8 cellular contexts compared by ENCODE assay signal in genomic region chr7:93890464-93891068, GRCh38. TPM values are rescaled to one million over a fixed set of nuclear protein-coding genes. Genes with fewer than 3 reads are reported as not detected.
A peak's percentile ranks its signal among the peaks of the same experiment; 100 is the strongest.
DNase-seq lines count a peak whose midpoint lies in the region; ATAC-seq and TF ChIP-seq lines count a peak whose summit lies in the region.

TFPI2 (minus strand) TSS chr7:93890753; CDS start chr7:93890678, 75 bp downstream.

- H3K79me2 ChIP-seq in trophoblast cell (ENCODE audit: control insufficient read depth, insufficient read depth, low read length, poor library complexity) = no peaks in the 10 kb centered on the region

- H3K9me3 Mint-ChIP-seq in activated CD8-positive, alpha-beta memory T cell treated with anti-CD3 and anti-CD28 coated beads, Interleukin-2, amount 10 ng/mL, durations not matched to agents 7 days and 5 days (ENCODE audit: low read depth) = no peaks in the 10 kb centered on the region

- H3K4me3 Mint-ChIP-seq in activated CD8-positive, alpha-beta memory T cell treated with anti-CD3 and anti-CD28 coated beads, Interleukin-2, amount 10 ng/mL, durations not matched to agents 7 days and 5 days = peak within 1 kb of the TSS; percentile 57

- H3K4me1 Mint-ChIP-seq in activated CD8-positive, alpha-beta memory T cell treated with anti-CD3 and anti-CD28 coated beads, Interleukin-2, amount 10 ng/mL, durations not matched to agents 7 days and 5 days = peaks cover 8% of the 10 kb centered on the region

- no peak within 1 kb of the TSS for H2AK5ac ChIP-seq in trophoblast cell (ENCODE audit: low read length)

- H2BK120ac ChIP-seq in trophoblast cell (ENCODE audit: insufficient read depth, low read length, poor library complexity) = no peak within 1 kb of the TSS

- H3K36me3 Mint-ChIP-seq in activated CD8-positive, alpha-beta memory T cell treated with anti-CD3 and anti-CD28 coated beads, Interleukin-2, amount 10 ng/mL, durations not matched to agents 7 days and 5 days = no peaks in the 10 kb centered on the region

- no peak within 1 kb of the TSS for H3K23ac ChIP-seq in trophoblast cell (ENCODE audit: low read length)

- H3K36me3 ChIP-seq in cardiac muscle cell = no peaks in the 10 kb centered on the region
- H3K36me3 ChIP-seq in trophoblast cell (ENCODE audit: control insufficient read depth in 1 of 2, insufficient read depth in 2 of 2, low read length in 2 of 2) = no peaks in the 10 kb centered on the region

- peaks cover 65% of the 10 kb centered on the region for H3K27me3 Mint-ChIP-seq in activated CD8-positive, alpha-beta memory T cell treated with anti-CD3 and anti-CD28 coated beads, Interleukin-2, amount 10 ng/mL, durations not matched to agents 7 days and 5 days

- H3K27ac ChIP-seq in cardiac muscle cell (no peak within 1 kb of the TSS), trophoblast cell (ENCODE audit: low read depth, low read length) (no peak within 1 kb of the TSS)

- no peak within 1 kb of the TSS for H4K12ac ChIP-seq in trophoblast cell (ENCODE audit: low read depth, low read length)

- H3K79me1 ChIP-seq in trophoblast cell (ENCODE audit: low read length) = no peaks in the 10 kb centered on the region

- H3K14ac ChIP-seq in trophoblast cell (ENCODE audit: low read length) = no peak within 1 kb of the TSS

- peak; percentile 24 for TF ChIP-seq CTCF in cardiac muscle cell (IDR thresholded peaks at IDR 0.05; ENCODE audit: low read depth, low read length)

- peak within 1 kb of the TSS; percentile 54 for H3K9ac ChIP-seq in trophoblast cell (ENCODE audit: low read length)

- no peak within 1 kb of the TSS for H3K4ac ChIP-seq in trophoblast cell (ENCODE audit: low read depth, low read length)

- no peak within 1 kb of the TSS for H3K18ac ChIP-seq in trophoblast cell (ENCODE audit: low read length)

- H4K91ac ChIP-seq in trophoblast cell (ENCODE audit: low read depth, low read length) = no peak within 1 kb of the TSS

- peak; percentile 26 to 30 for ATAC-seq in activated CD4-positive, CD25-positive, alpha-beta regulatory T cell treated with anti-CD3 and anti-CD28 coated beads, Interleukin-2, amount 50 U/mL, for 24 hours
- ATAC-seq in HG03066 (IDR thresholded peaks at IDR 0.05; ENCODE audit: low read depth, unreplicated experiment) = peak; percentile 46
- peak; percentile 16 for ATAC-seq in activated CD8-positive, alpha-beta memory T cell treated with anti-CD3 and anti-CD28 coated beads, Interleukin-2, amount 10 ng/mL, durations not matched to agents 7 days and 5 days

- CTCF ChIA-PET in activated CD8-positive, alpha-beta memory T cell treated with anti-CD3 and anti-CD28 coated beads, Interleukin-2, amount 10 ng/mL, durations not matched to agents 7 days and 5 days (lab: Charles Lee) = interaction anchor here (1.0 kb wide), 1 partner anchor 175 kb away, joined by 3 read pairs; no protein-coding TSS in a partner anchor

- no peak within 1 kb of the TSS for H3K27ac Mint-ChIP-seq in activated CD8-positive, alpha-beta memory T cell treated with anti-CD3 and anti-CD28 coated beads, Interleukin-2, amount 10 ng/mL, durations not matched to agents 7 days and 5 days

- DNase-seq in activated CD4-positive, CD25-positive, alpha-beta regulatory T cell (lab: John Stamatoyannopoulos, UW) = no peak
- no peak for DNase-seq in activated CD8-positive, alpha-beta memory T cell treated with anti-CD3 and anti-CD28 coated beads, Interleukin-2, amount 10 ng/mL, durations not matched to agents 7 days and 5 days
- DNase-seq in cardiac muscle cell (ENCODE audit: low read depth in 1 of 2, low spot score in 1 of 2) = peak; percentile 58 to 87
- peak; percentile 92 to 94 for DNase-seq in trophoblast cell
- no peak for DNase-seq in SKM-1 treated with dmso at 0.1 percent for 144 hours (lab: John Stamatoyannopoulos, UW; ENCODE audit: unreplicated experiment)
- DNase-seq in NCI-H128 (lab: John Stamatoyannopoulos, UW; ENCODE audit: unreplicated experiment) = no peak

- H2BK12ac ChIP-seq in trophoblast cell (ENCODE audit: low read length) = no peak within 1 kb of the TSS

- H3K9me3 ChIP-seq in cardiac muscle cell (ENCODE audit: low read depth) (peaks cover 5% of the 10 kb centered on the region), trophoblast cell (ENCODE audit: insufficient read depth, low read depth, low read length) (no peaks in the 10 kb centered on the region)

- peak within 1 kb of the TSS; percentile 81 for H3K4me3 ChIP-seq in cardiac muscle cell
- peak within 1 kb of the TSS; percentile 68 for H3K4me3 ChIP-seq in trophoblast cell (ENCODE audit: low read depth, low read length)

- no peak within 1 kb of the TSS for H2BK5ac ChIP-seq in trophoblast cell (ENCODE audit: low read depth, low read length, poor library complexity)

- peaks cover 57% of the 10 kb centered on the region for H3K27me3 ChIP-seq in cardiac muscle cell
- H3K27me3 ChIP-seq in trophoblast cell (ENCODE audit: insufficient read depth, low read length) = no peaks in the 10 kb centered on the region

- no peak within 1 kb of the TSS for H4K8ac ChIP-seq in trophoblast cell (ENCODE audit: low read depth, low read length)

- H3K4me1 ChIP-seq in cardiac muscle cell (ENCODE audit: low read depth) = no peaks in the 10 kb centered on the region
- H3K4me1 ChIP-seq in trophoblast cell (ENCODE audit: control insufficient read depth in 1 of 2, insufficient read depth in 2 of 2, low read length in 2 of 2) = no peaks in the 10 kb centered on the region

- H2AFZ ChIP-seq in trophoblast cell (ENCODE audit: insufficient read depth, low read length, poor library complexity) = peak within 1 kb of the TSS; percentile 72

- no CpG with 5 or more reads among the region's 49 CpGs for WGBS in trophoblast cell (ENCODE audit: extremely low coverage, insufficient coverage, insufficient read length)

- peak within 1 kb of the TSS; percentile 87 for H3K4me2 ChIP-seq in trophoblast cell (ENCODE audit: low read length)

RNA-seq across cellular contexts. Expression of gene TFPI2, which starts in this region (rescaled TPM):
- under 1 TPM in 1 of 2 experiments, not detected in 1; 0.30 TPM for total RNA-seq in activated CD8-positive, alpha-beta memory T cell treated with anti-CD3 and anti-CD28 coated beads, Interleukin-2, amount 10 ng/mL, durations not matched to agents 7 days and 5 days
- 20.8 and 24.5 TPM in 2 replicates for total RNA-seq in cardiac muscle cell
- polyA plus RNA-seq in cardiac muscle cell = 12.6 and 20.1 TPM in 2 replicates
- 13.2 and 14.0 TPM in 2 replicates for polyA plus RNA-seq in trophoblast cell (2013)

Comparison
In these comparisons a context has a peak if more than half of its experiments do, and no peak if none do; other contexts are left out.
1. RNA of gene TFPI2 (total RNA-seq): 20.8 to 24.5 TPM in cardiac muscle cell; 0.30 TPM in activated CD8-positive, alpha-beta memory T cell treated with anti-CD3 and anti-CD28 coated beads, Interleukin-2, amount 10 ng/mL, durations not matched to agents 7 days and 5 days; every median in the first group is over 10 times any median in the second.
2. Peak in ATAC-seq in activated CD8-positive, alpha-beta memory T cell treated with anti-CD3 and anti-CD28 coated beads, Interleukin-2, amount 10 ng/mL, durations not matched to agents 7 days and 5 days; RNA of the gene not detected or under 1 TPM.
3. DNase-seq: peak in cardiac muscle cell (2 of 2) and trophoblast cell (2 of 2); none in activated CD4-positive, CD25-positive, alpha-beta regulatory T cell (0 of 4), activated CD8-positive, alpha-beta memory T cell treated with anti-CD3 and anti-CD28 coated beads, Interleukin-2, amount 10 ng/mL, durations not matched to agents 7 days and 5 days (single experiment), SKM-1 treated with dmso at 0.1 percent for 144 hours (single experiment) and NCI-H128 (single experiment).
4. Peak in every context shown above with its lines, with median percentiles within 50 percentile points of each other: ATAC-seq.